ENCODE assay signal across 18 cellular contexts in genomic region chr16:79988721-79989220, GRCh38.
A peak's percentile ranks its signal among the peaks of the same experiment; 100 is the strongest.
DNase-seq lines count a peak whose midpoint lies in the region; ATAC-seq, FAIRE-seq and TF ChIP-seq lines count a peak whose summit lies in the region.
"Had no signal": no experiment of that assay in that cellular context is flagged by ENCODE, and none has a peak within 500 bp of the region (broad histone marks: within the 10 kb centered on the region; RNA-seq: fewer than 3 reads in every experiment).

No MANE protein-coding gene starts in this region.

- 49% methylated on average over 3 of the region's 3 CpGs for WGBS in K562 (ENCODE audit: insufficient coverage, low coverage, missing lambda C conversion rate)
- 46% methylated on average over 3 of the region's 3 CpGs for WGBS in smooth muscle cell (ENCODE audit: low lambda C conversion rate)

- H3F3A ChIP-seq in smooth muscle cell (ENCODE audit: low read depth) = no peaks in the 10 kb centered on the region

- TF ChIP-seq CTCF in K562 (IDR thresholded peaks at IDR 0.05 in 2 of 3, conservative IDR thresholded peaks at IDR 0.05 in 1 of 3; ENCODE audit: insufficient read depth in 2 of 3, low read depth in 1 of 3, low read length in 3 of 3) = no peak
- TF ChIP-seq CTCF in smooth muscle cell (IDR thresholded peaks at IDR 0.05; ENCODE audit: borderline replicate concordance, insufficient read depth, poor library complexity, severe bottlenecking) = no peak

- in situ Hi-C loops in K562 (cut with MboI) = no loop called here

- H3K9me3 ChIP-seq in K562 (replicated peaks; ENCODE audit: control insufficient read depth, insufficient read depth, low read depth, low read length) (no peaks in the 10 kb centered on the region), smooth muscle cell (replicated peaks; ENCODE audit: low read depth) (no peaks in the 10 kb centered on the region)
- H3K9me3 ChIP-seq: BLaER1 treated with 17β-estradiol and CSF1 and Interleukin-3, amounts not matched to agents 10 nM and 100 nM had no signal

- H3K36me3 ChIP-seq in K562 (ENCODE audit: control insufficient read depth, insufficient read depth, low read length) (no peaks in the 10 kb centered on the region), smooth muscle cell (ENCODE audit: low read depth) (no peaks in the 10 kb centered on the region)
- H3K36me3 ChIP-seq: BLaER1 treated with 17β-estradiol and CSF1 and Interleukin-3, amounts not matched to agents 10 nM and 100 nM had no signal

- no peak for TF ChIP-seq RAD21 in K562 (CRISPR knock-in tag; conservative IDR thresholded peaks at IDR 0.05 in 1 of 2, IDR thresholded peaks at IDR 0.05 in 1 of 2)

- ATAC-seq in K562 (no peak), HG03354 (IDR thresholded peaks at IDR 0.05; ENCODE audit: poor library complexity, severe bottlenecking, unreplicated experiment) (no peak)
- ATAC-seq: CD8-positive, alpha-beta T cell; GM23338 had no signal

- H3K4me3 ChIP-seq in K562 (no peak overlapping the region), smooth muscle cell (no peak overlapping the region)
- H3K4me3 ChIP-seq: BLaER1 treated with 17β-estradiol and CSF1 and Interleukin-3, amounts not matched to agents 10 nM and 100 nM; GM23338 had no signal

- no peaks in the 10 kb centered on the region for H3K9me1 ChIP-seq in K562 (ENCODE audit: control insufficient read depth, insufficient read depth, low read length)

- H3K79me2 ChIP-seq in K562 (ENCODE audit: control insufficient read depth, insufficient read depth, low read length) (no peaks in the 10 kb centered on the region), smooth muscle cell (ENCODE audit: low read depth) (no peaks in the 10 kb centered on the region)

- H3K27ac ChIP-seq in K562 (ENCODE audit: extremely low read depth, low read depth, low read length) = no peak overlapping the region
- peak overlapping the region; percentile 42 for H3K27ac ChIP-seq in smooth muscle cell (ENCODE audit: low read depth)
- H3K27ac ChIP-seq: BLaER1 treated with 17β-estradiol and CSF1 and Interleukin-3, amounts not matched to agents 10 nM and 100 nM; HL-60 had no signal

- no TSS peak for BruUV-seq in K562 (replicated peaks; lab: Mats Ljungman, UMichigan)

- no peak for TF ChIP-seq POLR2A in K562 (conservative IDR thresholded peaks at IDR 0.05)

- peak overlapping the region; percentile 58 for H2AFZ ChIP-seq in K562 (ENCODE audit: low read depth, low read length)
- peak overlapping the region; percentile 10 for H2AFZ ChIP-seq in smooth muscle cell (ENCODE audit: low read depth)
- H2AFZ ChIP-seq: GM23338 had no signal

- peak; percentile 19 for FAIRE-seq in K562 (lab: Jason Lieb, UNC)
- FAIRE-seq: G401.6, GM12891, H54 had no signal

- H3K4me2 ChIP-seq in K562 (ENCODE audit: insufficient read depth, low read length) = no peak overlapping the region; the same call in 1 of the 2 replicates
- peak overlapping the region; percentile 41 for H3K4me2 ChIP-seq in smooth muscle cell
- H3K4me2 ChIP-seq: BLaER1 treated with 17β-estradiol and CSF1 and Interleukin-3, amounts not matched to agents 10 nM and 100 nM; GM23338 had no signal

- H3K27me3 ChIP-seq in K562 (ENCODE audit: control insufficient read depth in 2 of 2, insufficient read depth in 2 of 2, low read length in 2 of 2) (no peaks in the 10 kb centered on the region; a peak in 1 of 5 replicates), smooth muscle cell (ENCODE audit: low read depth) (no peaks in the 10 kb centered on the region)
- H3K27me3 ChIP-seq: BLaER1 treated with 17β-estradiol and CSF1 and Interleukin-3, amounts not matched to agents 10 nM and 100 nM had no signal

- CTCF ChIA-PET in K562 (lab: Yijun Ruan, JAX; ENCODE audit: low intra/inter-chr PET ratio) = no interaction called here

- H4K20me1 ChIP-seq in K562 (replicated peaks; ENCODE audit: control insufficient read depth, insufficient read depth, low read length) = no peaks in the 10 kb centered on the region
- no peaks in the 10 kb centered on the region for H4K20me1 ChIP-seq in smooth muscle cell (ENCODE audit: low read depth)
- H4K20me1 ChIP-seq: BLaER1 treated with 17β-estradiol and CSF1 and Interleukin-3, amounts not matched to agents 10 nM and 100 nM had no signal

- POLR2A ChIA-PET in K562 (lab: Yijun Ruan, JAX) = interaction anchor here (0.6 to 2.3 kb wide), 3 partner anchors 17 to 519 kb away, joined by 3 to 8 read pairs (median 7); no protein-coding TSS in a partner anchor

- H3K9ac ChIP-seq in K562 (ENCODE audit: insufficient read depth in 1 of 2, low read depth in 2 of 2, low read length in 2 of 2) (no peak overlapping the region), smooth muscle cell (ENCODE audit: low read depth) (no peak overlapping the region)
- H3K9ac ChIP-seq: BLaER1 treated with 17β-estradiol and CSF1 and Interleukin-3, amounts not matched to agents 10 nM and 100 nM had no signal

- no peak for TF ChIP-seq EP300 in K562 (IDR thresholded peaks at IDR 0.05; ENCODE audit: low read length)

- DNase-seq in NCI-H226 (peak; percentile 12), K562 (ENCODE audit: extremely low read depth in 1 of 4, low spot score in 3 of 4) (no peak), kidney glomerular epithelial cell (lab: John Stamatoyannopoulos, UW) (peak; percentile 18), smooth muscle cell (lab: John Stamatoyannopoulos, UW; ENCODE audit: unreplicated experiment) (no peak), NCI-H128 (lab: John Stamatoyannopoulos, UW; ENCODE audit: unreplicated experiment) (no peak), NCI-H2171 treated with DMSO at 0.1 percent for 48 hours (lab: John Stamatoyannopoulos, UW) (no peak)
- DNase-seq: CD8-positive, alpha-beta T cell; DMS 273 treated with DMSO at 0.1 percent for 48 hours; DMS53; DND-41; HCEC 1CT had no signal

- H3K4me1 ChIP-seq in K562 (replicated peaks in 1 of 2; ENCODE audit: control insufficient read depth in 2 of 2, insufficient read depth in 2 of 2, low read length in 2 of 2) (peaks cover 1 to 28% of the 10 kb centered on the region in 2 experiments; a peak in 4 of 5 replicates), smooth muscle cell (ENCODE audit: low read depth) (peaks cover 4% of the 10 kb centered on the region)

- intact Hi-C loops in K562 (cut with micrococcal nuclease) = no loop called here

TF ChIP-seq in K562, 482 proteins besides CTCF, POLR2A, EP300 and RAD21 (continues in another document):
- 0 out of 4 replicates have a peak, but pooled peaks of 1 of the 2 experiments have one; percentile 30 for TF ChIP-seq ZNF639 (CRISPR knock-in tag; conservative IDR thresholded peaks at IDR 0.05 in 1 of 2, IDR thresholded peaks at IDR 0.05 in 1 of 2)

Comparison
In these comparisons a context has a peak if more than half of its experiments do, and no peak if none do; other contexts are left out.
1. DNase-seq: peak in NCI-H226 (single experiment) and kidney glomerular epithelial cell (single experiment); none in K562 (0 of 4), smooth muscle cell (single experiment), NCI-H128 (single experiment) and NCI-H2171 treated with DMSO at 0.1 percent for 48 hours (single experiment).